Comparison of ENCODE assay signal across 10 cellular contexts in genomic region chr1:151619489-151620093, GRCh38. TPM values are rescaled to one million over a fixed set of nuclear protein-coding genes. Genes with fewer than 3 reads are reported as not detected.
DNase-seq lines count a peak whose midpoint lies in the region; ATAC-seq lines count a peak whose summit lies in the region.
"Had no signal": no experiment of that assay in that cellular context is flagged by ENCODE, and none has a peak within 500 bp of the region (broad histone marks: within the 10 kb centered on the region; RNA-seq: fewer than 3 reads in every experiment).

No MANE protein-coding gene starts in this region.

- no peak overlapping the region for H2AFZ ChIP-seq in neuronal stem cell (ENCODE audit: low read length)

- peak overlapping the region; percentile 73 for H3K27ac ChIP-seq in muscle layer of duodenum (ENCODE audit: low read length)
- H3K27ac ChIP-seq in neuronal stem cell (replicated peaks; ENCODE audit: low read length), result no peak overlapping the region

- DNase-seq in A172 (ENCODE audit: low spot score) (peak; percentile 36), LHCN-M2 (ENCODE audit: low read depth) (peak; percentile 58), neuronal stem cell (ENCODE audit: low spot score) (no peak), HT-29 (ENCODE audit: low spot score) (no peak)
- no peak for DNase-seq in activated CD4-positive, CD25-positive, alpha-beta regulatory T cell (lab: John Stamatoyannopoulos, UW)
- DNase-seq: cerebellar nuclear complex had no signal

- no peaks in the 10 kb centered on the region for H3K27me3 Mint-ChIP-seq in dendritic cell treated with granulocyte-macrophage colony-stimulating factor and Interleukin-4, amounts not matched to agents 40 ng/mL and 50 ng/mL, for 4 days
- H3K27me3 Mint-ChIP-seq: natural killer cell treated with Interleukin-12 subunit alpha and Interleukin-12 subunit beta and Interleukin-15 and Interleukin-18, amount 100 ng/mL, for 72 hours had no signal

- intact Hi-C loops in dendritic cell treated with granulocyte-macrophage colony-stimulating factor and Interleukin-4, amounts not matched to agents 40 ng/mL and 50 ng/mL, for 4 days (cut with micrococcal nuclease), result loop anchor here (10.0 kb wide), 1 partner anchor 45 kb away; no protein-coding TSS in a partner anchor

- no CpG with 5 or more reads among the region's 6 CpGs for WGBS in neuronal stem cell (ENCODE audit: extremely low coverage in 2 of 2, insufficient read length in 2 of 2, insufficient replicate concordance in 1 of 2), 2 donors

- no peak overlapping the region for H4K91ac ChIP-seq in neuronal stem cell (ENCODE audit: low read depth, low read length, poor library complexity)

- H3K36me3 Mint-ChIP-seq in dendritic cell treated with granulocyte-macrophage colony-stimulating factor and Interleukin-4, amounts not matched to agents 40 ng/mL and 50 ng/mL, for 4 days (ENCODE audit: low read depth), result peaks cover 8% of the 10 kb centered on the region
- H3K36me3 Mint-ChIP-seq: natural killer cell treated with Interleukin-12 subunit alpha and Interleukin-12 subunit beta and Interleukin-15 and Interleukin-18, amount 100 ng/mL, for 72 hours had no signal

- H3K4ac ChIP-seq in neuronal stem cell (ENCODE audit: low read length), result no peak overlapping the region

- H3K79me1 ChIP-seq in neuronal stem cell (ENCODE audit: low read depth, low read length), result no peaks in the 10 kb centered on the region

- ATAC-seq in HG03469 (IDR thresholded peaks at IDR 0.05; ENCODE audit: unreplicated experiment), result no peak
- ATAC-seq: natural killer cell treated with Interleukin-12 subunit alpha and Interleukin-12 subunit beta and Interleukin-15 and Interleukin-18, amount 100 ng/mL, for 72 hours had no signal

- no peak overlapping the region for H3K9ac ChIP-seq in neuronal stem cell (ENCODE audit: low read depth, low read length, poor library complexity)

- H2BK120ac ChIP-seq in neuronal stem cell (ENCODE audit: low read depth, low read length), result no peak overlapping the region

- H3K27me3 ChIP-seq in muscle layer of duodenum (ENCODE audit: low read depth, low read length), result no peaks in the 10 kb centered on the region
- no peaks in the 10 kb centered on the region for H3K27me3 ChIP-seq in neuronal stem cell (ENCODE audit: control insufficient read depth in 3 of 3, insufficient read depth in 3 of 3, low read depth in 1 of 3, low read length in 3 of 3)

- peak overlapping the region; percentile 73 for H3K27ac Mint-ChIP-seq in dendritic cell treated with granulocyte-macrophage colony-stimulating factor and Interleukin-4, amounts not matched to agents 40 ng/mL and 50 ng/mL, for 4 days
- H3K27ac Mint-ChIP-seq: natural killer cell treated with Interleukin-12 subunit alpha and Interleukin-12 subunit beta and Interleukin-15 and Interleukin-18, amount 100 ng/mL, for 72 hours had no signal

- H3K9me3 ChIP-seq in muscle layer of duodenum (ENCODE audit: control insufficient read depth in 1 of 2, low read length in 2 of 2) (no peaks in the 10 kb centered on the region), neuronal stem cell (replicated peaks in 1 of 2; ENCODE audit: control insufficient read depth in 2 of 2, insufficient read depth in 1 of 2, low read depth in 1 of 2, low read length in 2 of 2) (no peaks in the 10 kb centered on the region)

- H3K36me3 ChIP-seq in muscle layer of duodenum (ENCODE audit: control insufficient read depth in 1 of 2, insufficient read depth in 2 of 2, low read length in 2 of 2) (no peaks in the 10 kb centered on the region), neuronal stem cell (replicated peaks in 1 of 2; ENCODE audit: control insufficient read depth in 2 of 2, insufficient read depth in 2 of 2, low read length in 2 of 2) (peaks cover 0 to 26% of the 10 kb centered on the region in 2 donors)

- H3K4me3 ChIP-seq in muscle layer of duodenum (ENCODE audit: low read depth in 1 of 2, low read length in 2 of 2), result no peak overlapping the region
- H3K4me3 ChIP-seq in neuronal stem cell (ENCODE audit: low read length in 2 of 2), result no peak overlapping the region

- no peak overlapping the region for H2BK15ac ChIP-seq in neuronal stem cell (ENCODE audit: low read length)

- H3K4me1 Mint-ChIP-seq in dendritic cell treated with granulocyte-macrophage colony-stimulating factor and Interleukin-4, amounts not matched to agents 40 ng/mL and 50 ng/mL, for 4 days (ENCODE audit: low read depth), result peaks cover 48% of the 10 kb centered on the region

- H3K18ac ChIP-seq in neuronal stem cell (ENCODE audit: low read length), result no peak overlapping the region

- no peak overlapping the region for H3K14ac ChIP-seq in neuronal stem cell (ENCODE audit: low read length)

- no peak overlapping the region for H3K4me3 Mint-ChIP-seq in dendritic cell treated with granulocyte-macrophage colony-stimulating factor and Interleukin-4, amounts not matched to agents 40 ng/mL and 50 ng/mL, for 4 days
- H3K4me3 Mint-ChIP-seq: natural killer cell treated with Interleukin-12 subunit alpha and Interleukin-12 subunit beta and Interleukin-15 and Interleukin-18, amount 100 ng/mL, for 72 hours had no signal

- no peak overlapping the region for H4K8ac ChIP-seq in neuronal stem cell (ENCODE audit: low read depth, low read length)

- no peaks in the 10 kb centered on the region for H3K9me3 Mint-ChIP-seq in dendritic cell treated with granulocyte-macrophage colony-stimulating factor and Interleukin-4, amounts not matched to agents 40 ng/mL and 50 ng/mL, for 4 days
- H3K9me3 Mint-ChIP-seq: natural killer cell treated with Interleukin-12 subunit alpha and Interleukin-12 subunit beta and Interleukin-15 and Interleukin-18, amount 100 ng/mL, for 72 hours had no signal

- H2AK5ac ChIP-seq in neuronal stem cell (ENCODE audit: low read depth, low read length), result no peak overlapping the region

- no peak overlapping the region for H3K4me2 ChIP-seq in neuronal stem cell (ENCODE audit: insufficient read depth, low read length, poor library complexity, severe bottlenecking)

- no peak overlapping the region for H2BK12ac ChIP-seq in neuronal stem cell (ENCODE audit: low read length)

- no peak overlapping the region for H2BK5ac ChIP-seq in neuronal stem cell (ENCODE audit: low read length)

- H3K4me1 ChIP-seq in muscle layer of duodenum (ENCODE audit: control insufficient read depth in 1 of 2, insufficient read depth in 2 of 2, low read length in 2 of 2) (peaks cover 12 to 53% of the 10 kb centered on the region in 2 donors), neuronal stem cell (ENCODE audit: control insufficient read depth in 2 of 2, insufficient read depth in 1 of 2, low read depth in 1 of 2, low read length in 2 of 2) (peaks cover 0 to 2% of the 10 kb centered on the region in 2 donors)

- H3K23ac ChIP-seq in neuronal stem cell (ENCODE audit: low read depth, low read length, poor library complexity), result no peak overlapping the region

RNA-seq across cellular contexts. Expression of gene SNX27, which starts 7.7 kb away (rescaled TPM):
- total RNA-seq in A172 (2014; rRNA removed; shearing (Covaris generic)), result 23.7 and 28.7 TPM in 2 replicates
- 19.8 and 22.6 TPM in 2 replicates for total RNA-seq in LHCN-M2 (2014; rRNA removed)
- 8.3 TPM for polyA plus RNA-seq in LHCN-M2 (2012)
- 15.1 TPM for polyA plus RNA-seq in neuronal stem cell (2013, experiment 1 of 2)
- polyA plus RNA-seq in neuronal stem cell (2013, experiment 2 of 2), result 15.5 TPM
- 13.3 and 13.9 TPM in 2 replicates for total RNA-seq in HT-29 (2014; rRNA removed; shearing (Covaris generic))

Comparison
In these comparisons a context has a peak if more than half of its experiments do, and no peak if none do; other contexts are left out.
1. DNase-seq: peak in A172 (single experiment) and LHCN-M2 (single experiment); none in neuronal stem cell (single experiment), activated CD4-positive, CD25-positive, alpha-beta regulatory T cell (0 of 4) and HT-29 (single experiment).